Comparison of ENCODE assay signal across 14 cellular contexts in the genomic region with DNA sequence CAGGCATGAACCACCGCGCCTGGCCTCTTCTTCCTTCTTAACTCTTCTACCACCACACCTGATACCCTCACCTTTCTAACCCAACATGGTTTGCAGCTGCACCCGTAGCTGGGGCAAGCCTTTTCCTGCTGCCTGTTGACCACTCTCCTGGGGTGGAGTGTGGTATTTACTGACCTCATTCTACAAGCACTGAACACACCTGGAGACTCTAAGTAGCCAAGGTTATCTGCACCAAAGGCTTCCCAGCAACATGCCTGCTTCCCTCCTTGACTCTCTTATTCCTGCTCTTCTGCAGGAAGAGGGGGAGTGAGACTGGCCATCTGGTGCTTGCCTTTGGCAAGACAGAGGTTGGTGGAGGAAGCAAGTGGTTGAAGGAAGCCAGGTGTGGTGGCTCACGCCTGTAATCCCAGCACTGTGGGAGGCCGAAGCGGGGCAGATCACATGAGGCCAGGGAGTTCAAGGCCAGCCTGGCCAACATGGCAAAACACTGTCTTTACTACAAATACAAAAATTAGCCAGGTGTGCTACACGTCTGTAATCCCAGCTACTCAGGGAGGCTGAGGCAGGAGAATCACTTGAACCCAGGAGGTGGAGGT. TPM values are rescaled to one million over a fixed set of nuclear protein-coding genes. Genes with fewer than 3 reads are reported as not detected.
DNase-seq lines count a peak whose midpoint lies in the region; ATAC-seq and TF ChIP-seq lines count a peak whose summit lies in the region.
"Had no signal": no experiment of that assay in that cellular context is flagged by ENCODE, and none has a peak within 500 bp of the region (broad histone marks: within the 10 kb centered on the region; RNA-seq: fewer than 3 reads in every experiment).

No MANE protein-coding gene starts in this region.

- WGBS in esophagus, 2 donors: 88% methylated on average over 7 of the region's 7 CpGs

- peaks cover 57% of the 10 kb centered on the region for H4K20me1 ChIP-seq in neural progenitor cell (ENCODE audit: low read depth)

- H3K4me3 ChIP-seq in esophagus (ENCODE audit: low read depth in 1 of 2, low read length in 2 of 2) (no peak overlapping the region), neural progenitor cell (no peak overlapping the region), vagina (no peak overlapping the region)
- H3K4me3 ChIP-seq: SJSA1 had no signal

- no peaks in the 10 kb centered on the region for H3K27me3 ChIP-seq in esophagus (ENCODE audit: control insufficient read depth in 1 of 2, insufficient read depth in 2 of 2, low read length in 2 of 2)
- H3K27me3 ChIP-seq in neural progenitor cell: no peaks in the 10 kb centered on the region
- H3K27me3 ChIP-seq in vagina: no peaks in the 10 kb centered on the region
- H3K27me3 ChIP-seq: SJSA1 had no signal

- H3K9me3 ChIP-seq in esophagus (ENCODE audit: control insufficient read depth in 2 of 2, insufficient read depth in 1 of 2, low read depth in 1 of 2, low read length in 1 of 2) (no peaks in the 10 kb centered on the region), neural progenitor cell (ENCODE audit: low read depth) (no peaks in the 10 kb centered on the region), vagina (no peaks in the 10 kb centered on the region)
- H3K9me3 ChIP-seq: SJSA1 had no signal

- H3K36me3 Mint-ChIP-seq in activated naive CD4-positive, alpha-beta T cell treated with anti-CD3 and anti-CD28 coated beads, Interleukin-2, amount 50 U/mL, for 72 hours: no peaks in the 10 kb centered on the region
- H3K36me3 Mint-ChIP-seq in neural progenitor cell: peaks cover 15% of the 10 kb centered on the region

- H3K4me1 Mint-ChIP-seq in neural progenitor cell: no peaks in the 10 kb centered on the region

- H3K4me1 ChIP-seq in esophagus (ENCODE audit: control insufficient read depth in 2 of 2, insufficient read depth in 2 of 2, low read length in 1 of 2) (peaks cover 6 to 17% of the 10 kb centered on the region in 2 donors), neural progenitor cell (no peaks in the 10 kb centered on the region), vagina (peaks cover 33% of the 10 kb centered on the region)
- H3K4me1 ChIP-seq: SJSA1 had no signal

- H3K4me3 Mint-ChIP-seq in neural progenitor cell: no peak overlapping the region
- H3K4me3 Mint-ChIP-seq: activated naive CD4-positive, alpha-beta T cell treated with anti-CD3 and anti-CD28 coated beads for 36 hours had no signal

- peak overlapping the region; percentile 15 to 58 for H3K27ac Mint-ChIP-seq in activated naive CD4-positive, alpha-beta T cell treated with anti-CD3 and anti-CD28 coated beads, Interleukin-2, amount 50 U/mL, for 72 hours
- peak overlapping the region; percentile 94 for H3K27ac Mint-ChIP-seq in neural progenitor cell

- H3K9ac ChIP-seq in neural progenitor cell: no peak overlapping the region

- no peak for ATAC-seq in activated naive CD4-positive, alpha-beta T cell treated with anti-CD3 and anti-CD28 coated beads, Interleukin-2, amount 50 U/mL, for 72 hours
- no peak for ATAC-seq in GM18505 (IDR thresholded peaks at IDR 0.05; ENCODE audit: unreplicated experiment)
- ATAC-seq: naive thymus-derived CD4-positive, alpha-beta T cell had no signal

- TF ChIP-seq POLR2A in vagina (IDR thresholded peaks at IDR 0.05): no peak
- no peak for TF ChIP-seq POLR2A in GM18505 (IDR thresholded peaks at IDR 0.05; ENCODE audit: borderline replicate concordance, extremely low read depth, insufficient read depth, insufficient read length)

- H2AFZ ChIP-seq in neural progenitor cell (replicated peaks): no peak overlapping the region

- H3K79me2 ChIP-seq in neural progenitor cell (ENCODE audit: low read depth): peaks cover 61% of the 10 kb centered on the region

- peaks cover 5% of the 10 kb centered on the region for H3K27me3 Mint-ChIP-seq in neural progenitor cell (ENCODE audit: insufficient read depth, low read depth)
- H3K27me3 Mint-ChIP-seq: naive thymus-derived CD4-positive, alpha-beta T cell had no signal

- H3K27ac ChIP-seq in esophagus (ENCODE audit: low read depth in 2 of 2, low read length in 1 of 2) (peak overlapping the region; percentile 27 to 28), neural progenitor cell (no peak overlapping the region), vagina (peak overlapping the region; percentile 18)
- H3K27ac ChIP-seq: SJSA1 had no signal

- no peak for DNase-seq in activated naive CD4-positive, alpha-beta T cell treated with anti-CD3 and anti-CD28 coated beads, Interleukin-2, amount 50 U/mL, for 72 hours (ENCODE audit: low spot score in 2 of 2)
- DNase-seq in activated naive CD4-positive, alpha-beta T cell (lab: John Stamatoyannopoulos, UW): no peak
- DNase-seq in neural progenitor cell (ENCODE audit: low spot score): no peak
- DNase-seq in vagina (ENCODE audit: extremely low spot score in 2 of 2): no peak
- no peak for DNase-seq in activated effector memory CD4-positive, alpha-beta T cell treated with anti-CD3 and anti-CD28 coated beads, Interleukin-2, amount 50 U/mL, for 16 hours
- no peak for DNase-seq in GM10266 (ENCODE audit: extremely low spot score)
- DNase-seq: activated naive CD4-positive, alpha-beta T cell treated with anti-CD3 and anti-CD28 coated beads for 36 hours; naive thymus-derived CD4-positive, alpha-beta T cell; NCI-H187; stimulated activated CD4-positive, alpha-beta T cell treated with anti-CD3 and anti-CD28 coated beads, Interleukin-4, amount 100 ng/mL, for 4 hours had no signal

- TF ChIP-seq CTCF in neural progenitor cell (IDR thresholded peaks at IDR 0.05) (no peak), vagina (IDR thresholded peaks at IDR 0.05) (no peak), GM10266 (IDR thresholded peaks at IDR 0.05; ENCODE audit: control insufficient read depth, insufficient read depth, low read depth, missing control alignments) (no peak)

- intact Hi-C loops in vagina (cut with DNase I): no loop called here

- H3K36me3 ChIP-seq in esophagus (ENCODE audit: control insufficient read depth in 2 of 2, insufficient read depth in 2 of 2, low read length in 1 of 2): peaks cover 3 to 7% of the 10 kb centered on the region in 2 donors
- no peaks in the 10 kb centered on the region for H3K36me3 ChIP-seq in neural progenitor cell
- peaks cover 0 to 29% of the 10 kb centered on the region in 2 donors for H3K36me3 ChIP-seq in vagina

- no peaks in the 10 kb centered on the region for H3F3A ChIP-seq in neural progenitor cell (ENCODE audit: low read depth)

- no peaks in the 10 kb centered on the region for H3K9me3 Mint-ChIP-seq in activated naive CD4-positive, alpha-beta T cell treated with anti-CD3 and anti-CD28 coated beads, Interleukin-2, amount 50 U/mL, for 72 hours
- no peaks in the 10 kb centered on the region for H3K9me3 Mint-ChIP-seq in neural progenitor cell
- H3K9me3 Mint-ChIP-seq: activated naive CD4-positive, alpha-beta T cell treated with anti-CD3 and anti-CD28 coated beads for 36 hours; naive thymus-derived CD4-positive, alpha-beta T cell had no signal

- H3K4me2 ChIP-seq in neural progenitor cell: no peak overlapping the region

RNA-seq across cellular contexts. Expression of gene ACTR1A, which starts 10.1 kb away (rescaled TPM):
- 10 to 100 TPM; 48.9 to 97.4 TPM for total RNA-seq in activated naive CD4-positive, alpha-beta T cell treated with anti-CD3 and anti-CD28 coated beads, Interleukin-2, amount 50 U/mL, for 72 hours
- polyA plus RNA-seq in esophagus: 10 to 100 TPM; 56.1 to 60.3 TPM
- 86.9 and 133 TPM in 2 replicates for total RNA-seq in neural progenitor cell (ENCODE audit: low replicate concordance)
- 74.2 TPM for total RNA-seq in vagina

RNA-seq across cellular contexts. Expression of gene SUFU, which starts 11.3 kb away (rescaled TPM):
- 1 to 10 TPM; 9.1 to 9.9 TPM for total RNA-seq in activated naive CD4-positive, alpha-beta T cell treated with anti-CD3 and anti-CD28 coated beads, Interleukin-2, amount 50 U/mL, for 72 hours
- polyA plus RNA-seq in esophagus: 1 to 10 TPM; 2.9 to 6.0 TPM
- total RNA-seq in neural progenitor cell (ENCODE audit: low replicate concordance) (11.5 and 14.7 TPM in 2 replicates), vagina (12.5 TPM)

RNA-seq across cellular contexts. Expression of gene C10orf95, which starts 41.1 kb away (rescaled TPM):
- total RNA-seq in activated naive CD4-positive, alpha-beta T cell treated with anti-CD3 and anti-CD28 coated beads, Interleukin-2, amount 50 U/mL, for 72 hours: under 1 TPM in 1 of 2 donors, not detected in 1; 0.30 TPM
- under 1 TPM; 0.37 to 0.65 TPM for polyA plus RNA-seq in esophagus
- not detected in 2 replicates for total RNA-seq in neural progenitor cell (ENCODE audit: low replicate concordance)
- not detected for total RNA-seq in vagina
- total RNA-seq: sciatic nerve, SJSA1 had no signal
